In genomic region chr11:45921561-45922424, GRCh38 we compare ENCODE assay signal across 2 cellular contexts.
TF ChIP-seq lines count a peak whose summit lies in the region.

No MANE protein-coding gene starts in this region.

TF ChIP-seq in SK-N-SH, 30 proteins besides CTCF, POLR2A, EP300 and RAD21 (continued from another document):
- no peak for TF ChIP-seq ZBTB33 (IDR thresholded peaks at IDR 0.05; ENCODE audit: borderline replicate concordance, low read depth)
- no peak for TF ChIP-seq GABPA (IDR thresholded peaks at IDR 0.05; ENCODE audit: low read depth)

TF ChIP-seq in SK-N-SH treated with all-trans-retinoic acid at 6 μM for 48 hours, 23 proteins besides CTCF, POLR2A, EP300 and RAD21 (continued from another document):
- TF ChIP-seq RARB (CRISPR knock-in tag; IDR thresholded peaks at IDR 0.05): no peak
